ENCODE assay signal across 8 cellular contexts in the genomic region with DNA sequence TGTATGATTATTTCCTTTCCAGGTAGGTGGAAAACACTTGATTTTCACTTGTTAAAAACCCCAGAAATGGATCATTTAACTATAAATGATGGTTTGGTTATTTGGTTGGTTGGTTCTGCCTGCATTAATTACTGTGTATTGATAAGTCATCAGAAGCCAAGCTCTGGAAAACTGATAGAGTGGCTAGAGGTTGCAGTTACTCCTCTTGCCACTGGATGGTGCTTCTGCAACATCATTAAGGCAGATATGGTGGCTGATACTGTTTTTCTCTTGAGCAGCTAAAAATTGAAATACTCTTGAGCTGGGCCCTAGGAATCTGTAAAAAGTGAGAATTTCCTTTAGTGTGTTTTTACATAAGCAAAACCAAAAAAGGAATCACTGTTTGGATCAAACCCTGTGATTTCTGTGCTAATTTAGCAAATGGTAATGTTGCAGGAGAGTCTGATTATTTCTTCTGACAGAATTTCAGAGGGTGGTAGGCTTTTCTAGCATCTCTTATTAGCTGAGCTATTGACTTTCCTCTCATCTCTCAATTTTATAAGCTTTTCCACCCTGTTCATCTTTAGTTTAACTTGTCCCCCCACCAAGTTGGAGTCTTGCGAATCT. TPM values are rescaled to one million over a fixed set of nuclear protein-coding genes. Genes with fewer than 3 reads are reported as not detected.
DNase-seq lines count a peak whose midpoint lies in the region; ATAC-seq and TF ChIP-seq lines count a peak whose summit lies in the region.

No MANE protein-coding gene starts in this region.

- H4K91ac ChIP-seq in IMR-90 (ENCODE audit: insufficient read depth, low read depth, low read length): no peak overlapping the region

- H3K9me1 ChIP-seq in IMR-90 (ENCODE audit: insufficient read depth, low read length): 0 out of 2 replicates have a peak, but pooled peaks cover 4% of the 10 kb centered on the region

- H2AK9ac ChIP-seq in IMR-90 (replicated peaks; ENCODE audit: low read depth, low read length, poor library complexity): no peak overlapping the region

- H3K27me3 ChIP-seq in IMR-90 (ENCODE audit: control insufficient read depth, insufficient read depth, low read length) (no peaks in the 10 kb centered on the region), left ventricle myocardium inferior (ENCODE audit: low read depth) (no peaks in the 10 kb centered on the region)

- ATAC-seq in IMR-90 (ENCODE audit: low read depth) (peak; percentile 82), GM21576 (IDR thresholded peaks at IDR 0.05; ENCODE audit: unreplicated experiment) (no peak), HG03196 (IDR thresholded peaks at IDR 0.05; ENCODE audit: unreplicated experiment) (no peak)
- ATAC-seq in stimulated activated effector memory CD8-positive, alpha-beta T cell treated with anti-CD3 and anti-CD28 coated beads, Interleukin-12 subunit alpha, Interleukin-12 subunit beta, amount 100 ng/mL, for 72 hours: peak; percentile 62

- H2BK20ac ChIP-seq in IMR-90 (ENCODE audit: low read depth, low read length): no peak overlapping the region

- no peak overlapping the region for H2AFZ ChIP-seq in IMR-90 (replicated peaks; ENCODE audit: low read length, poor library complexity)

- peaks cover 74% of the 10 kb centered on the region for H4K20me1 ChIP-seq in IMR-90 (ENCODE audit: insufficient read depth, low read length)

- no peak overlapping the region for H3K4me3 Mint-ChIP-seq in activated CD4-positive, alpha-beta T cell treated with anti-CD3 and anti-CD28 coated beads, Interleukin-2, amount 10 ng/mL, durations not matched to agents 24 days and 14 days
- no peak overlapping the region for H3K4me3 Mint-ChIP-seq in stimulated activated effector memory CD8-positive, alpha-beta T cell treated with anti-CD3 and anti-CD28 coated beads, Interleukin-12 subunit alpha, Interleukin-12 subunit beta, amount 100 ng/mL, for 72 hours

- dilution Hi-C loops in IMR-90 (cut with HindIII; ENCODE audit: low sequenced_read_pairs, unreplicated experiment): no loop called here

- 100% methylated on average over 1 of the region's 1 CpG; no CpG with 5 or more reads in 1 of the 2 experiments for WGBS in IMR-90 (ENCODE audit: extremely low coverage in 2 of 2, insufficient read length in 1 of 2), 2 experiments

- no peaks in the 10 kb centered on the region for H3K9me3 ChIP-seq in IMR-90 (ENCODE audit: control insufficient read depth, insufficient read depth, low read length)
- H3K9me3 ChIP-seq in left ventricle myocardium inferior (replicated peaks): no peaks in the 10 kb centered on the region

- TF ChIP-seq POLR2A in IMR-90 (IDR thresholded peaks at IDR 0.05; ENCODE audit: low read depth, low read length): no peak

- POLR2A ChIA-PET in IMR-90 (lab: Charles Lee; ENCODE audit: unreplicated experiment): no interaction called here

- H3K14ac ChIP-seq in IMR-90 (replicated peaks; ENCODE audit: low read depth, low read length): no peak overlapping the region

- peak; percentile 64 for TF ChIP-seq RAD21 in IMR-90 (IDR thresholded peaks at IDR 0.05; ENCODE audit: low read length)

- H2BK15ac ChIP-seq in IMR-90 (ENCODE audit: low read depth, low read length): no peak overlapping the region

- TF ChIP-seq CTCF in IMR-90 (conservative IDR thresholded peaks at IDR 0.05; ENCODE audit: low read depth, low read length): peak; percentile 63
- peak; percentile 86 for TF ChIP-seq CTCF in left ventricle myocardium inferior (IDR thresholded peaks at IDR 0.05; ENCODE audit: borderline replicate concordance)

- intact Hi-C loops in IMR-90 (cut with micrococcal nuclease): loop anchor here (1.0 to 10.0 kb wide), 3 partner anchors 39 to 93 kb away; no protein-coding TSS in a partner anchor
- intact Hi-C loops in activated CD4-positive, alpha-beta T cell treated with anti-CD3 and anti-CD28 coated beads, Interleukin-2, amount 10 ng/mL, durations not matched to agents 24 days and 14 days (cut with micrococcal nuclease): loop anchor here (1.0 kb wide), 1 partner anchor 57 kb away; no protein-coding TSS in a partner anchor
- intact Hi-C loops in left ventricle myocardium inferior (cut with micrococcal nuclease): no loop called here

- H2BK5ac ChIP-seq in IMR-90 (ENCODE audit: low read depth, low read length, poor library complexity, severe bottlenecking): no peak overlapping the region

- H4K8ac ChIP-seq in IMR-90 (ENCODE audit: low read depth in 2 of 2, low read length in 2 of 2): no peak overlapping the region

- H3K23ac ChIP-seq in IMR-90 (ENCODE audit: low read depth, low read length): no peak overlapping the region

- H3K4me1 Mint-ChIP-seq in activated CD4-positive, alpha-beta T cell treated with anti-CD3 and anti-CD28 coated beads, Interleukin-2, amount 10 ng/mL, durations not matched to agents 24 days and 14 days: peaks cover 50% of the 10 kb centered on the region
- peaks cover 65% of the 10 kb centered on the region for H3K4me1 Mint-ChIP-seq in stimulated activated effector memory CD8-positive, alpha-beta T cell treated with anti-CD3 and anti-CD28 coated beads, Interleukin-12 subunit alpha, Interleukin-12 subunit beta, amount 100 ng/mL, for 72 hours

- no peak overlapping the region for H3K4ac ChIP-seq in IMR-90 (ENCODE audit: low read depth, low read length)

- CTCF ChIA-PET in IMR-90 (lab: Yijun Ruan, JAX): interaction anchor here (0.5 to 1.4 kb wide), 7 partner anchors 14 to 133 kb away, joined by 3 to 4 read pairs (median 3); no protein-coding TSS in a partner anchor

- H3K27ac Mint-ChIP-seq in activated CD4-positive, alpha-beta T cell treated with anti-CD3 and anti-CD28 coated beads, Interleukin-2, amount 10 ng/mL, durations not matched to agents 24 days and 14 days: no peak overlapping the region
- peak overlapping the region; percentile 53 for H3K27ac Mint-ChIP-seq in stimulated activated effector memory CD8-positive, alpha-beta T cell treated with anti-CD3 and anti-CD28 coated beads, Interleukin-12 subunit alpha, Interleukin-12 subunit beta, amount 100 ng/mL, for 72 hours

- H2AK5ac ChIP-seq in IMR-90 (ENCODE audit: low read depth, low read length): no peak overlapping the region

- H4K5ac ChIP-seq in IMR-90 (ENCODE audit: low read depth, low read length): no peak overlapping the region

- peaks cover 26% of the 10 kb centered on the region for H3K36me3 Mint-ChIP-seq in activated CD4-positive, alpha-beta T cell treated with anti-CD3 and anti-CD28 coated beads, Interleukin-2, amount 10 ng/mL, durations not matched to agents 24 days and 14 days (ENCODE audit: low read depth)
- H3K36me3 Mint-ChIP-seq in stimulated activated effector memory CD8-positive, alpha-beta T cell treated with anti-CD3 and anti-CD28 coated beads, Interleukin-12 subunit alpha, Interleukin-12 subunit beta, amount 100 ng/mL, for 72 hours: peaks cover 13% of the 10 kb centered on the region

- no peak overlapping the region for H3K18ac ChIP-seq in IMR-90 (ENCODE audit: low read depth, low read length)

- H3K36me3 ChIP-seq in IMR-90 (ENCODE audit: control insufficient read depth, insufficient read depth, low read length): no peaks in the 10 kb centered on the region
- no peaks in the 10 kb centered on the region for H3K36me3 ChIP-seq in left ventricle myocardium inferior

- no peak overlapping the region for H3K4me2 ChIP-seq in IMR-90 (ENCODE audit: low read depth, low read length)

- BruUV-seq in IMR-90 (replicated peaks; lab: Mats Ljungman, UMichigan): no TSS peak

- in situ Hi-C loops in IMR-90 (cut with MboI; ENCODE audit: low sequenced_read_pairs): no loop called here

- H3K4me3 ChIP-seq in IMR-90 (ENCODE audit: insufficient read depth, low read depth, low read length) (no peak overlapping the region), left ventricle myocardium inferior (no peak overlapping the region)

- no peak overlapping the region for H3K9ac ChIP-seq in IMR-90 (ENCODE audit: low read depth, low read length)

- DNase-seq in NCI-H748 (lab: John Stamatoyannopoulos, UW; ENCODE audit: unreplicated experiment) (peak; percentile 37), NCI-H748 treated with DMSO at 0.1 percent for 48 hours (lab: John Stamatoyannopoulos, UW) (no peak), IMR-90 (peak; percentile 36), left ventricle myocardium inferior (no peak)
- DNase-seq in activated CD4-positive, alpha-beta T cell treated with anti-CD3 and anti-CD28 coated beads, Interleukin-2, amount 10 ng/mL, durations not matched to agents 24 days and 14 days: peak; percentile 74
- no peak for DNase-seq in stimulated activated effector memory CD8-positive, alpha-beta T cell treated with anti-CD3 and anti-CD28 coated beads, Interleukin-12 subunit alpha, Interleukin-12 subunit beta, amount 100 ng/mL, for 72 hours (ENCODE audit: low spot score in 2 of 2)

- H3K27me3 Mint-ChIP-seq in activated CD4-positive, alpha-beta T cell treated with anti-CD3 and anti-CD28 coated beads, Interleukin-2, amount 10 ng/mL, durations not matched to agents 24 days and 14 days: no peaks in the 10 kb centered on the region

- H3K56ac ChIP-seq in IMR-90 (ENCODE audit: extremely low read depth, insufficient read depth, low read length): no peak overlapping the region

- peaks cover 25 to 71% of the 10 kb centered on the region in 2 experiments for H3K79me1 ChIP-seq in IMR-90 (ENCODE audit: low read depth in 1 of 2, low read length in 2 of 2)

- no peaks in the 10 kb centered on the region for H3K9me3 Mint-ChIP-seq in activated CD4-positive, alpha-beta T cell treated with anti-CD3 and anti-CD28 coated beads, Interleukin-2, amount 10 ng/mL, durations not matched to agents 24 days and 14 days
- H3K9me3 Mint-ChIP-seq in stimulated activated effector memory CD8-positive, alpha-beta T cell treated with anti-CD3 and anti-CD28 coated beads, Interleukin-12 subunit alpha, Interleukin-12 subunit beta, amount 100 ng/mL, for 72 hours: no peaks in the 10 kb centered on the region

- no peak overlapping the region for H2BK120ac ChIP-seq in IMR-90 (ENCODE audit: low read depth, low read length)

- H3K4me1 ChIP-seq in IMR-90 (ENCODE audit: control insufficient read depth, insufficient read depth, low read length) (no peaks in the 10 kb centered on the region; the same call in 1 of the 2 replicates), left ventricle myocardium inferior (peaks cover 41% of the 10 kb centered on the region)

- no peak overlapping the region for H3K27ac ChIP-seq in IMR-90 (ENCODE audit: insufficient read depth, low read length)
- H3K27ac ChIP-seq in left ventricle myocardium inferior (replicated peaks): no peak overlapping the region

TF ChIP-seq in IMR-90, 13 proteins besides CTCF, POLR2A, EP300 and RAD21:
- no peak for TF ChIP-seq MXI1 (IDR thresholded peaks at IDR 0.05; ENCODE audit: borderline replicate concordance, low read depth, low read length)
- no peak for TF ChIP-seq CHD1 (IDR thresholded peaks at IDR 0.05; ENCODE audit: low read depth, low read length)
- TF ChIP-seq SMC3 (IDR thresholded peaks at IDR 0.05; ENCODE audit: low read depth, low read length): peak; percentile 63

RNA-seq across cellular contexts. Expression of a gene that starts 54.3 kb away (rescaled TPM):
- total RNA-seq in IMR-90 (2012; rRNA removed) (30.1 and 79.7 TPM in 2 replicates), left ventricle myocardium inferior (86.1 TPM)
- polyA plus RNA-seq in IMR-90 (2012; rRNA removed): 66.5 and 77.1 TPM in 2 replicates
- 45.2 and 71.7 TPM in 2 replicates for polyA plus RNA-seq in IMR-90 (2012; cell fraction: cytosol; rRNA removed)
- 23.0 and 23.3 TPM in 2 replicates for polyA plus RNA-seq in IMR-90 (2012; cell fraction: nucleus; rRNA removed; ENCODE audit: low replicate concordance)
- 133 and 141 TPM in 2 replicates for total RNA-seq in activated CD4-positive, alpha-beta T cell treated with anti-CD3 and anti-CD28 coated beads, Interleukin-2, amount 10 ng/mL, durations not matched to agents 24 days and 14 days

Comparison
In these comparisons a context has a peak if more than half of its experiments do, and no peak if none do; other contexts are left out.
1. DNase-seq: peak in NCI-H748 (single experiment), IMR-90 (single experiment) and activated CD4-positive, alpha-beta T cell treated with anti-CD3 and anti-CD28 coated beads, Interleukin-2, amount 10 ng/mL, durations not matched to agents 24 days and 14 days (single experiment); none in NCI-H748 treated with DMSO at 0.1 percent for 48 hours (single experiment), left ventricle myocardium inferior (single experiment) and stimulated activated effector memory CD8-positive, alpha-beta T cell treated with anti-CD3 and anti-CD28 coated beads, Interleukin-12 subunit alpha, Interleukin-12 subunit beta, amount 100 ng/mL, for 72 hours (0 of 2).
2. ATAC-seq: peak in IMR-90 (single experiment) and stimulated activated effector memory CD8-positive, alpha-beta T cell treated with anti-CD3 and anti-CD28 coated beads, Interleukin-12 subunit alpha, Interleukin-12 subunit beta, amount 100 ng/mL, for 72 hours (single experiment); none in GM21576 (single experiment) and HG03196 (single experiment).